In genomic region chr4:87916636-87917035, GRCh38 we compare ENCODE assay signal across 24 cellular contexts. TPM values are rescaled to one million over a fixed set of nuclear protein-coding genes. Genes with fewer than 3 reads are reported as not detected.
A peak's percentile ranks its signal among the peaks of the same experiment; 100 is the strongest.
DNase-seq lines count a peak whose midpoint lies in the region; ATAC-seq and TF ChIP-seq lines count a peak whose summit lies in the region.
"Had no signal": no experiment of that assay in that cellular context is flagged by ENCODE, and none has a peak within 500 bp of the region (broad histone marks: within the 10 kb centered on the region; RNA-seq: fewer than 3 reads in every experiment).

No MANE protein-coding gene starts in this region.

- no peaks in the 10 kb centered on the region for H3F3A ChIP-seq in MM.1S (ENCODE audit: insufficient read depth, low read length)

- no peaks in the 10 kb centered on the region for H3K9me3 Mint-ChIP-seq in endodermal cell
- H3K9me3 Mint-ChIP-seq in mesothelial cell of epicardium = no peaks in the 10 kb centered on the region
- H3K9me3 Mint-ChIP-seq: immature natural killer cell; stimulated activated effector memory CD8-positive, alpha-beta T cell treated with anti-CD3 and anti-CD28 coated beads, Interleukin-12 subunit alpha, Interleukin-12 subunit beta, amount 100 ng/mL, for 72 hours had no signal

- ATAC-seq in HG03045 (IDR thresholded peaks at IDR 0.05; ENCODE audit: unreplicated experiment) (no peak), HG03095 (IDR thresholded peaks at IDR 0.05; ENCODE audit: unreplicated experiment) (no peak)
- ATAC-seq: left ventricle myocardium superior; Right ventricle myocardium inferior; stimulated activated effector memory CD8-positive, alpha-beta T cell treated with anti-CD3 and anti-CD28 coated beads, Interleukin-12 subunit alpha, Interleukin-12 subunit beta, amount 100 ng/mL, for 72 hours had no signal

- peak overlapping the region; percentile 79; the same call in 1 of the 2 replicates for H3K27ac ChIP-seq in HUES6 (ENCODE audit: low read depth, low read length)
- H3K27ac ChIP-seq in endodermal cell (ENCODE audit: low read depth, low read length) = no peak overlapping the region
- no peak overlapping the region for H3K27ac ChIP-seq in MM.1S (ENCODE audit: low read length)
- H3K27ac ChIP-seq: neutrophil, prostate gland had no signal

- H3K36me3 Mint-ChIP-seq in endodermal cell (ENCODE audit: low read depth) = no peaks in the 10 kb centered on the region
- no peaks in the 10 kb centered on the region for H3K36me3 Mint-ChIP-seq in mesothelial cell of epicardium
- H3K36me3 Mint-ChIP-seq: immature natural killer cell; stimulated activated effector memory CD8-positive, alpha-beta T cell treated with anti-CD3 and anti-CD28 coated beads, Interleukin-12 subunit alpha, Interleukin-12 subunit beta, amount 100 ng/mL, for 72 hours had no signal

- H2AFZ ChIP-seq in MM.1S (ENCODE audit: low read length) = no peak overlapping the region

- H3K36me3 ChIP-seq in HUES6 (ENCODE audit: control insufficient read depth, insufficient read depth, low read length) (no peaks in the 10 kb centered on the region), endodermal cell (ENCODE audit: control insufficient read depth, insufficient read depth, low read length) (no peaks in the 10 kb centered on the region), MM.1S (replicated peaks; ENCODE audit: insufficient read depth, low read length) (no peaks in the 10 kb centered on the region)
- H3K36me3 ChIP-seq: neutrophil, prostate gland had no signal

- no peaks in the 10 kb centered on the region for H3K27me3 Mint-ChIP-seq in endodermal cell (ENCODE audit: insufficient read depth)
- H3K27me3 Mint-ChIP-seq in mesothelial cell of epicardium (ENCODE audit: low read depth) = peaks cover 1% of the 10 kb centered on the region

- H3K79me2 ChIP-seq in MM.1S (ENCODE audit: low read length) = no peaks in the 10 kb centered on the region

- no peaks in the 10 kb centered on the region for H3K27me3 ChIP-seq in HUES6 (ENCODE audit: control insufficient read depth, insufficient read depth, low read length)
- H3K27me3 ChIP-seq in endodermal cell (ENCODE audit: control insufficient read depth, insufficient read depth, low read length, poor library complexity, severe bottlenecking) = no peaks in the 10 kb centered on the region
- H3K27me3 ChIP-seq in MM.1S (replicated peaks; ENCODE audit: insufficient read depth, low read length) = no peaks in the 10 kb centered on the region
- H3K27me3 ChIP-seq: neutrophil had no signal

- H3K9me2 ChIP-seq in MM.1S (replicated peaks; ENCODE audit: insufficient read depth, low read length) = no peaks in the 10 kb centered on the region

- H3K4me3 ChIP-seq in HUES6 (ENCODE audit: low read depth, low read length) (peak overlapping the region; percentile 2; the same call in 1 of the 2 replicates), endodermal cell (ENCODE audit: low read length) (no peak overlapping the region), MM.1S (ENCODE audit: low read length) (no peak overlapping the region)
- H3K4me3 ChIP-seq: prostate gland had no signal

- H3K4me1 ChIP-seq in HUES6 (ENCODE audit: control insufficient read depth, insufficient read depth, low read length) (peaks cover 69% of the 10 kb centered on the region), endodermal cell (ENCODE audit: control insufficient read depth, insufficient read depth, low read length) (peaks cover 12% of the 10 kb centered on the region), MM.1S (ENCODE audit: low read length) (peaks cover 1% of the 10 kb centered on the region; the same call in 1 of the 2 replicates)
- H3K4me1 ChIP-seq: prostate gland had no signal

- TF ChIP-seq CTCF in endodermal cell (conservative IDR thresholded peaks at IDR 0.05) (no peak), mesothelial cell of epicardium (IDR thresholded peaks at IDR 0.05; ENCODE audit: unreplicated experiment) (no peak), MM.1S (IDR thresholded peaks at IDR 0.05; ENCODE audit: low read length) (no peak)

- DNase-seq in RPMI7951 (ENCODE audit: low read depth) = peak; percentile 15
- DNase-seq in endodermal cell = peak; percentile 76
- no peak for DNase-seq in mesothelial cell of epicardium (ENCODE audit: low spot score in 2 of 2, unreplicated experiment in 2 of 2)
- DNase-seq in MM.1S = no peak
- DNase-seq in hepatic stellate cell (ENCODE audit: low spot score) = no peak
- DNase-seq: activated CD4-positive, alpha-beta T cell treated with anti-CD3 and anti-CD28 coated beads for 1 hour; activated gamma-delta T cell treated with Interleukin-2 at 50 U/mL for 16 hours; activated T-cell treated with anti-CD3 and anti-CD28 coated beads, Interleukin-2, amount 50 U/mL, for 1 hour; cortex of kidney; immature natural killer cell; Karpas-422; left ventricle myocardium superior; NCI-H1436; NCI-H524 treated with DMSO at 0.1 percent for 48 hours; stimulated activated CD4-positive, alpha-beta T cell treated with anti-CD3 and anti-CD28 coated beads, Interleukin-2, amount 100 ng/mL, for 24 hours; T-helper 9 cell had no signal

- no peaks in the 10 kb centered on the region for H4K20me1 ChIP-seq in MM.1S (ENCODE audit: insufficient read depth, low read length)

- no peak overlapping the region for H3K4me3 Mint-ChIP-seq in endodermal cell
- H3K4me3 Mint-ChIP-seq in mesothelial cell of epicardium = no peak overlapping the region
- H3K4me3 Mint-ChIP-seq: immature natural killer cell; stimulated activated effector memory CD8-positive, alpha-beta T cell treated with anti-CD3 and anti-CD28 coated beads, Interleukin-12 subunit alpha, Interleukin-12 subunit beta, amount 100 ng/mL, for 72 hours had no signal

- H3K9me3 ChIP-seq in HUES6 (ENCODE audit: control insufficient read depth, insufficient read depth, low read depth, low read length) (no peaks in the 10 kb centered on the region), endodermal cell (ENCODE audit: control insufficient read depth, low read length) (no peaks in the 10 kb centered on the region), MM.1S (replicated peaks; ENCODE audit: insufficient read depth, low read length) (no peaks in the 10 kb centered on the region)
- H3K9me3 ChIP-seq: neutrophil, prostate gland had no signal

- H3K9ac ChIP-seq in HUES6 (ENCODE audit: low read length) (peak overlapping the region; percentile 86), endodermal cell (ENCODE audit: extremely low read depth, low read length, poor library complexity, severe bottlenecking) (no peak overlapping the region), MM.1S (ENCODE audit: low read length) (no peak overlapping the region)

- H3K4me1 Mint-ChIP-seq in endodermal cell (peaks cover 69% of the 10 kb centered on the region), mesothelial cell of epicardium (peaks cover 56% of the 10 kb centered on the region)
- H3K4me1 Mint-ChIP-seq: immature natural killer cell; stimulated activated effector memory CD8-positive, alpha-beta T cell treated with anti-CD3 and anti-CD28 coated beads, Interleukin-12 subunit alpha, Interleukin-12 subunit beta, amount 100 ng/mL, for 72 hours had no signal

- no peak overlapping the region for H3K4me2 ChIP-seq in MM.1S (ENCODE audit: low read depth, low read length)

- WGBS in endodermal cell (ENCODE audit: insufficient coverage in 1 of 2, insufficient read length in 1 of 2), 2 experiments = 20 to 66% methylated on average over 1 to 2 of the region's 2 CpGs

- H3K27ac Mint-ChIP-seq in endodermal cell = peak overlapping the region; percentile 82
- H3K27ac Mint-ChIP-seq in mesothelial cell of epicardium = peak overlapping the region; percentile 31
- H3K27ac Mint-ChIP-seq: immature natural killer cell; stimulated activated effector memory CD8-positive, alpha-beta T cell treated with anti-CD3 and anti-CD28 coated beads, Interleukin-12 subunit alpha, Interleukin-12 subunit beta, amount 100 ng/mL, for 72 hours had no signal

RNA-seq across cellular contexts. Expression of gene SPP1, which starts 58.9 kb away (rescaled TPM):
- total RNA-seq in RPMI7951 (2014; rRNA removed; shearing (Covaris generic)) = 2.6 and 3.1 TPM in 2 replicates
- 1 to 10 TPM in 1 of 2 donors, under 1 TPM in 1; 0.31 to 8.8 TPM for total RNA-seq in endodermal cell
- polyA plus RNA-seq in endodermal cell (2013, experiment 1 of 2) = 17.8 TPM
- 27.3 TPM for polyA plus RNA-seq in endodermal cell (2013, experiment 2 of 2)
- 23.9 to 33.3 TPM (median 30.3 TPM) in 3 replicates for total RNA-seq in mesothelial cell of epicardium
- total RNA-seq: bronchial epithelial cell had no signal
- polyA plus RNA-seq: immature natural killer cell had no signal

Comparison
In these comparisons a context has a peak if more than half of its experiments do, and no peak if none do; other contexts are left out.
1. DNase-seq: peak in RPMI7951 (single experiment) and endodermal cell (single experiment); none in mesothelial cell of epicardium (0 of 2), MM.1S (single experiment) and hepatic stellate cell (single experiment).